1 cellular context compared by ENCODE assay signal in genomic region chr7:90469554-90469953, GRCh38.
TF ChIP-seq lines count a peak whose summit lies in the region.

TSS of gene PTTG1IP2 (plus strand) at chr7:90469639. CDS start at chr7:90469787, 148 bp downstream.

TF ChIP-seq in HepG2, 621 proteins besides CTCF, POLR2A, EP300 and RAD21:
- TF ChIP-seq ZNF496 (CRISPR knock-in tag; IDR thresholded peaks at IDR 0.05; ENCODE audit: insufficient replicate concordance) (no peak), TOPORS (CRISPR knock-in tag; IDR thresholded peaks at IDR 0.05) (no peak), ZNF674 (CRISPR knock-in tag; IDR thresholded peaks at IDR 0.05; ENCODE audit: low read depth) (no peak), SNAPC4 (CRISPR knock-in tag; IDR thresholded peaks at IDR 0.05) (no peak), ZNF598 (CRISPR knock-in tag; IDR thresholded peaks at IDR 0.05; ENCODE audit: borderline replicate concordance) (no peak), ZNF703 (CRISPR knock-in tag; IDR thresholded peaks at IDR 0.05; ENCODE audit: borderline replicate concordance) (no peak), STAT6 (CRISPR knock-in tag; IDR thresholded peaks at IDR 0.05; ENCODE audit: borderline replicate concordance) (no peak), NR3C1 (CRISPR knock-in tag; IDR thresholded peaks at IDR 0.05) (no peak), ZHX2 (IDR thresholded peaks at IDR 0.05; ENCODE audit: low read depth) (no peak), ZHX2 (CRISPR knock-in tag; IDR thresholded peaks at IDR 0.05; ENCODE audit: borderline replicate concordance) (no peak), ZNF605 (CRISPR knock-in tag; IDR thresholded peaks at IDR 0.05) (no peak), NFE2L1 (CRISPR knock-in tag; IDR thresholded peaks at IDR 0.05; ENCODE audit: borderline replicate concordance) (no peak), ZNF101 (CRISPR knock-in tag; IDR thresholded peaks at IDR 0.05; ENCODE audit: borderline replicate concordance, low read depth) (no peak), ZNF281 (CRISPR knock-in tag; IDR thresholded peaks at IDR 0.05; ENCODE audit: borderline replicate concordance) (no peak), IKZF4 (CRISPR knock-in tag; IDR thresholded peaks at IDR 0.05; ENCODE audit: borderline replicate concordance, low read depth, not compliant biosample characterization) (no peak), SOX13 (IDR thresholded peaks at IDR 0.05) (no peak), SOX13 (CRISPR knock-in tag; conservative IDR thresholded peaks at IDR 0.05 in 1 of 2, IDR thresholded peaks at IDR 0.05 in 1 of 2) (no peak), NR2C2 (CRISPR knock-in tag; IDR thresholded peaks at IDR 0.05; ENCODE audit: borderline replicate concordance) (no peak)
